In the genomic region with DNA sequence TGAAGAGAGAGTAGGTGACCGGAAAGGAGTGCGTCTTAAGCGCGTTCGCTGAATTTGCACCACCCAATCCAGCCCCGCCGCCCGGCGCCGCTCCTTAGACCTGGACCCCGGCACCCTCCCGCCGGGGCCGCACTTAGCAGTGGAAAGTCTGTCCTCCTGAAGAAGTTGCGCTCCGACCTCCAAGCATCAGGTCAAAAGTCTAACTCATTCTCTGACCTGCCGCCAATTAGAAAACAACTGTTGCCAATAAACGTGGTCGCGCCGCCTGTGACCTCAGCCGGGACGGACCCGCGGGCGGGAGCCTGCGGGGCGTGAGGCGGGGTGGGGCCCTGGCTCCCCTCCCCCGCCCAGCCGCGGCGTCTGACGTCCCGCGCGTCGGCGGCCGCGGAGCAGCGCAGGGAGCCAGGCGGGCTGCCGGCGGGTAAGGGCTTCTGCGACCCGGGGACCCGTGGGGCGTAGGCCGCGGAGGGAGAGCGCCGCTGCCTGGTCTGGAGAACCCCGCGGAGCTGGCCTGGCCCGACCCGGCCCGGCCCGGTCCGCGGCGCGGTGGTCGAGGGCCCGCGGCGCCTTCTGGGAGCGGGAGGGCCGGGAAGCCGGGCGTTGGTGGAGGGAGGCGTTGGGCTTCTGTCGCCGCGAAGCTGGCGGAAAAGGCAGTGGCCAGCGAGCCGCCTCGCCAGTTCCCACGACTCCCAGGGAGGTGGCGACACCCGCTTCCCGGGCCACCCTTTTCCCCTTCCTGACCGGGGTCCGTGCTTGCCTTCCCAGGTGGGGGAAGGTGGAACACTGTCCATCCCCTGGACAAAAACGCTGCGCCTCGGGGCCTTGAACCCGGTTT, we compare ENCODE assay signal across 1 cellular context.
A peak's percentile ranks its signal among the peaks of the same experiment; 100 is the strongest.
TF ChIP-seq lines count a peak whose summit lies in the region.

A gene with protein sequence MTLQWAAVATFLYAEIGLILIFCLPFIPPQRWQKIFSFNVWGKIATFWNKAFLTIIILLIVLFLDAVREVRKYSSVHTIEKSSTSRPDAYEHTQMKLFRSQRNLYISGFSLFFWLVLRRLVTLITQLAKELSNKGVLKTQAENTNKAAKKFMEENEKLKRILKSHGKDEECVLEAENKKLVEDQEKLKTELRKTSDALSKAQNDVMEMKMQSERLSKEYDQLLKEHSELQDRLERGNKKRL (plus strand): TSS at position 366 of the 835 bp plus-strand sequence. CDS start 527 bp downstream, outside the sequence.

TF ChIP-seq in GM12878, 131 proteins besides CTCF, POLR2A, EP300 and RAD21 (continued from another document):
- TF ChIP-seq, protein P1, sequence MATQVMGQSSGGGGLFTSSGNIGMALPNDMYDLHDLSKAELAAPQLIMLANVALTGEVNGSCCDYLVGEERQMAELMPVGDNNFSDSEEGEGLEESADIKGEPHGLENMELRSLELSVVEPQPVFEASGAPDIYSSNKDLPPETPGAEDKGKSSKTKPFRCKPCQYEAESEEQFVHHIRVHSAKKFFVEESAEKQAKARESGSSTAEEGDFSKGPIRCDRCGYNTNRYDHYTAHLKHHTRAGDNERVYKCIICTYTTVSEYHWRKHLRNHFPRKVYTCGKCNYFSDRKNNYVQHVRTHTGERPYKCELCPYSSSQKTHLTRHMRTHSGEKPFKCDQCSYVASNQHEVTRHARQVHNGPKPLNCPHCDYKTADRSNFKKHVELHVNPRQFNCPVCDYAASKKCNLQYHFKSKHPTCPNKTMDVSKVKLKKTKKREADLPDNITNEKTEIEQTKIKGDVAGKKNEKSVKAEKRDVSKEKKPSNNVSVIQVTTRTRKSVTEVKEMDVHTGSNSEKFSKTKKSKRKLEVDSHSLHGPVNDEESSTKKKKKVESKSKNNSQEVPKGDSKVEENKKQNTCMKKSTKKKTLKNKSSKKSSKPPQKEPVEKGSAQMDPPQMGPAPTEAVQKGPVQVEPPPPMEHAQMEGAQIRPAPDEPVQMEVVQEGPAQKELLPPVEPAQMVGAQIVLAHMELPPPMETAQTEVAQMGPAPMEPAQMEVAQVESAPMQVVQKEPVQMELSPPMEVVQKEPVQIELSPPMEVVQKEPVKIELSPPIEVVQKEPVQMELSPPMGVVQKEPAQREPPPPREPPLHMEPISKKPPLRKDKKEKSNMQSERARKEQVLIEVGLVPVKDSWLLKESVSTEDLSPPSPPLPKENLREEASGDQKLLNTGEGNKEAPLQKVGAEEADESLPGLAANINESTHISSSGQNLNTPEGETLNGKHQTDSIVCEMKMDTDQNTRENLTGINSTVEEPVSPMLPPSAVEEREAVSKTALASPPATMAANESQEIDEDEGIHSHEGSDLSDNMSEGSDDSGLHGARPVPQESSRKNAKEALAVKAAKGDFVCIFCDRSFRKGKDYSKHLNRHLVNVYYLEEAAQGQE (IDR thresholded peaks at IDR 0.05; ENCODE audit: low read depth, low read length), result no peak
- TF ChIP-seq TCF12 (IDR thresholded peaks at IDR 0.05; ENCODE audit: low read depth, low read length), result no peak
- no peak for TF ChIP-seq STAT3 (IDR thresholded peaks at IDR 0.05; ENCODE audit: low read depth, low read length)
- TF ChIP-seq CBFB (IDR thresholded peaks at IDR 0.05; ENCODE audit: low read depth), result no peak
- TF ChIP-seq BACH1 (IDR thresholded peaks at IDR 0.05; ENCODE audit: borderline replicate concordance), result peak; percentile 85
- TF ChIP-seq, protein P2, sequence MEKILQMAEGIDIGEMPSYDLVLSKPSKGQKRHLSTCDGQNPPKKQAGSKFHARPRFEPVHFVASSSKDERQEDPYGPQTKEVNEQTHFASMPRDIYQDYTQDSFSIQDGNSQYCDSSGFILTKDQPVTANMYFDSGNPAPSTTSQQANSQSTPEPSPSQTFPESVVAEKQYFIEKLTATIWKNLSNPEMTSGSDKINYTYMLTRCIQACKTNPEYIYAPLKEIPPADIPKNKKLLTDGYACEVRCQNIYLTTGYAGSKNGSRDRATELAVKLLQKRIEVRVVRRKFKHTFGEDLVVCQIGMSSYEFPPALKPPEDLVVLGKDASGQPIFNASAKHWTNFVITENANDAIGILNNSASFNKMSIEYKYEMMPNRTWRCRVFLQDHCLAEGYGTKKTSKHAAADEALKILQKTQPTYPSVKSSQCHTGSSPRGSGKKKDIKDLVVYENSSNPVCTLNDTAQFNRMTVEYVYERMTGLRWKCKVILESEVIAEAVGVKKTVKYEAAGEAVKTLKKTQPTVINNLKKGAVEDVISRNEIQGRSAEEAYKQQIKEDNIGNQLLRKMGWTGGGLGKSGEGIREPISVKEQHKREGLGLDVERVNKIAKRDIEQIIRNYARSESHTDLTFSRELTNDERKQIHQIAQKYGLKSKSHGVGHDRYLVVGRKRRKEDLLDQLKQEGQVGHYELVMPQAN (conservative IDR thresholded peaks at IDR 0.05), result peak; percentile 71
- TF ChIP-seq, protein P3, sequence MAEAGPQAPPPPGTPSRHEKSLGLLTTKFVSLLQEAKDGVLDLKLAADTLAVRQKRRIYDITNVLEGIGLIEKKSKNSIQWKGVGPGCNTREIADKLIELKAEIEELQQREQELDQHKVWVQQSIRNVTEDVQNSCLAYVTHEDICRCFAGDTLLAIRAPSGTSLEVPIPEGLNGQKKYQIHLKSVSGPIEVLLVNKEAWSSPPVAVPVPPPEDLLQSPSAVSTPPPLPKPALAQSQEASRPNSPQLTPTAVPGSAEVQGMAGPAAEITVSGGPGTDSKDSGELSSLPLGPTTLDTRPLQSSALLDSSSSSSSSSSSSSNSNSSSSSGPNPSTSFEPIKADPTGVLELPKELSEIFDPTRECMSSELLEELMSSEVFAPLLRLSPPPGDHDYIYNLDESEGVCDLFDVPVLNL (IDR thresholded peaks at IDR 0.05; ENCODE audit: low read depth, low read length), result no peak
- TF ChIP-seq NRF1 (conservative IDR thresholded peaks at IDR 0.05; ENCODE audit: low read depth, low read length), result no peak
- no peak for TF ChIP-seq SIX5 (IDR thresholded peaks at IDR 0.05; ENCODE audit: low read depth, low read length, severe bottlenecking)
- no peak for TF ChIP-seq RAD51 (IDR thresholded peaks at IDR 0.05)
- TF ChIP-seq TARDBP (IDR thresholded peaks at IDR 0.05; ENCODE audit: borderline replicate concordance), result no peak
- TF ChIP-seq JUNB (IDR thresholded peaks at IDR 0.05), result no peak
- peak in 1 of 2 experiments; percentile 47; a peak in 2 of 3 replicates for TF ChIP-seq EGR1 (IDR thresholded peaks at IDR 0.05; ENCODE audit: borderline replicate concordance in 1 of 2, low read depth in 2 of 2, low read length in 2 of 2)
- peak; percentile 37 to 70; a peak in 2 of 4 replicates for TF ChIP-seq BHLHE40 (IDR thresholded peaks at IDR 0.05; ENCODE audit: borderline replicate concordance in 1 of 2, low read depth in 2 of 2, low read length in 1 of 2)
- no peak for TF ChIP-seq ZZZ3 (IDR thresholded peaks at IDR 0.05; ENCODE audit: control insufficient read depth, insufficient read length, low read depth)
- no peak for TF ChIP-seq CEBPB (IDR thresholded peaks at IDR 0.05; ENCODE audit: borderline replicate concordance in 1 of 2, low read depth in 2 of 2, low read length in 2 of 2)
- TF ChIP-seq, protein P4, sequence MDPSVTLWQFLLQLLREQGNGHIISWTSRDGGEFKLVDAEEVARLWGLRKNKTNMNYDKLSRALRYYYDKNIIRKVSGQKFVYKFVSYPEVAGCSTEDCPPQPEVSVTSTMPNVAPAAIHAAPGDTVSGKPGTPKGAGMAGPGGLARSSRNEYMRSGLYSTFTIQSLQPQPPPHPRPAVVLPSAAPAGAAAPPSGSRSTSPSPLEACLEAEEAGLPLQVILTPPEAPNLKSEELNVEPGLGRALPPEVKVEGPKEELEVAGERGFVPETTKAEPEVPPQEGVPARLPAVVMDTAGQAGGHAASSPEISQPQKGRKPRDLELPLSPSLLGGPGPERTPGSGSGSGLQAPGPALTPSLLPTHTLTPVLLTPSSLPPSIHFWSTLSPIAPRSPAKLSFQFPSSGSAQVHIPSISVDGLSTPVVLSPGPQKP (IDR thresholded peaks at IDR 0.05; ENCODE audit: low read depth, low read length), result no peak
- TF ChIP-seq, protein P5, sequence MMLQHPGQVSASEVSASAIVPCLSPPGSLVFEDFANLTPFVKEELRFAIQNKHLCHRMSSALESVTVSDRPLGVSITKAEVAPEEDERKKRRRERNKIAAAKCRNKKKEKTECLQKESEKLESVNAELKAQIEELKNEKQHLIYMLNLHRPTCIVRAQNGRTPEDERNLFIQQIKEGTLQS (IDR thresholded peaks at IDR 0.05; ENCODE audit: borderline replicate concordance, extremely low read depth, low read depth, low read length), result no peak
- TF ChIP-seq, protein P6, sequence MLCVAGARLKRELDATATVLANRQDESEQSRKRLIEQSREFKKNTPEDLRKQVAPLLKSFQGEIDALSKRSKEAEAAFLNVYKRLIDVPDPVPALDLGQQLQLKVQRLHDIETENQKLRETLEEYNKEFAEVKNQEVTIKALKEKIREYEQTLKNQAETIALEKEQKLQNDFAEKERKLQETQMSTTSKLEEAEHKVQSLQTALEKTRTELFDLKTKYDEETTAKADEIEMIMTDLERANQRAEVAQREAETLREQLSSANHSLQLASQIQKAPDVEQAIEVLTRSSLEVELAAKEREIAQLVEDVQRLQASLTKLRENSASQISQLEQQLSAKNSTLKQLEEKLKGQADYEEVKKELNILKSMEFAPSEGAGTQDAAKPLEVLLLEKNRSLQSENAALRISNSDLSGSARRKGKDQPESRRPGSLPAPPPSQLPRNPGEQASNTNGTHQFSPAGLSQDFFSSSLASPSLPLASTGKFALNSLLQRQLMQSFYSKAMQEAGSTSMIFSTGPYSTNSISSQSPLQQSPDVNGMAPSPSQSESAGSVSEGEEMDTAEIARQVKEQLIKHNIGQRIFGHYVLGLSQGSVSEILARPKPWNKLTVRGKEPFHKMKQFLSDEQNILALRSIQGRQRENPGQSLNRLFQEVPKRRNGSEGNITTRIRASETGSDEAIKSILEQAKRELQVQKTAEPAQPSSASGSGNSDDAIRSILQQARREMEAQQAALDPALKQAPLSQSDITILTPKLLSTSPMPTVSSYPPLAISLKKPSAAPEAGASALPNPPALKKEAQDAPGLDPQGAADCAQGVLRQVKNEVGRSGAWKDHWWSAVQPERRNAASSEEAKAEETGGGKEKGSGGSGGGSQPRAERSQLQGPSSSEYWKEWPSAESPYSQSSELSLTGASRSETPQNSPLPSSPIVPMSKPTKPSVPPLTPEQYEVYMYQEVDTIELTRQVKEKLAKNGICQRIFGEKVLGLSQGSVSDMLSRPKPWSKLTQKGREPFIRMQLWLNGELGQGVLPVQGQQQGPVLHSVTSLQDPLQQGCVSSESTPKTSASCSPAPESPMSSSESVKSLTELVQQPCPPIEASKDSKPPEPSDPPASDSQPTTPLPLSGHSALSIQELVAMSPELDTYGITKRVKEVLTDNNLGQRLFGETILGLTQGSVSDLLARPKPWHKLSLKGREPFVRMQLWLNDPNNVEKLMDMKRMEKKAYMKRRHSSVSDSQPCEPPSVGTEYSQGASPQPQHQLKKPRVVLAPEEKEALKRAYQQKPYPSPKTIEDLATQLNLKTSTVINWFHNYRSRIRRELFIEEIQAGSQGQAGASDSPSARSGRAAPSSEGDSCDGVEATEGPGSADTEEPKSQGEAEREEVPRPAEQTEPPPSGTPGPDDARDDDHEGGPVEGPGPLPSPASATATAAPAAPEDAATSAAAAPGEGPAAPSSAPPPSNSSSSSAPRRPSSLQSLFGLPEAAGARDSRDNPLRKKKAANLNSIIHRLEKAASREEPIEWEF (IDR thresholded peaks at IDR 0.05; ENCODE audit: insufficient replicate concordance, low read depth, low read length), result no peak
